ENCODE assay signal across 8 cellular contexts in genomic region chr7:98211676-98212531, GRCh38. TPM values are rescaled to one million over a fixed set of nuclear protein-coding genes. Genes with fewer than 3 reads are reported as not detected.
DNase-seq lines count a peak whose midpoint lies in the region; ATAC-seq, FAIRE-seq and TF ChIP-seq lines count a peak whose summit lies in the region.

No MANE protein-coding gene starts in this region.

- RAD21 ChIA-PET in GM12878 (lab: Charles Lee; ENCODE audit: unreplicated experiment) = no interaction called here

- H4K8ac ChIP-seq in mesenchymal stem cell (ENCODE audit: low read length) = peak overlapping the region; percentile 3

- no peak for FAIRE-seq in GM12878 (lab: Jason Lieb, UNC)

- POLR2A ChIA-PET in GM12878 (lab: Charles Lee) = interaction anchor here (0.9 kb wide), 1 partner anchor 10 kb away, joined by 3 read pairs; no protein-coding TSS in a partner anchor

- H3K4me2 ChIP-seq in GM12878 (ENCODE audit: control insufficient read depth, insufficient read depth) (peak overlapping the region; percentile 77), mesenchymal stem cell (ENCODE audit: low read length, poor library complexity, severe bottlenecking) (peak overlapping the region; percentile 85)

- H3K27me3 ChIP-seq in GM12878 (replicated peaks in 1 of 2; ENCODE audit: control insufficient read depth in 2 of 2, insufficient read depth in 2 of 2, low read length in 1 of 2) = no peaks in the 10 kb centered on the region
- H3K27me3 ChIP-seq in mesenchymal stem cell (ENCODE audit: control insufficient read depth in 1 of 2, insufficient read depth in 1 of 2, low read length in 2 of 2) = peaks cover 0 to 5% of the 10 kb centered on the region in 2 experiments

- H4K20me1 ChIP-seq in GM12878 (ENCODE audit: control insufficient read depth, insufficient read depth) = no peaks in the 10 kb centered on the region

- no peaks in the 10 kb centered on the region for H3K36me3 Mint-ChIP-seq in stimulated activated naive CD8-positive, alpha-beta T cell treated with anti-CD3 and anti-CD28 coated beads, Interleukin-15, Interleukin-2, amounts not matched to agents 100 ng/mL and 50 ng/mL, for 24 hours (ENCODE audit: low read depth)

- 74% methylated on average over 44 of the region's 49 CpGs for WGBS in GM12878 (ENCODE audit: insufficient coverage, insufficient replicate concordance, low lambda C conversion rate, missing lambda C conversion rate)
- WGBS in mesenchymal stem cell = 90% methylated on average over 49 of the region's 49 CpGs

- H3K9me3 Mint-ChIP-seq in stimulated activated naive CD8-positive, alpha-beta T cell treated with anti-CD3 and anti-CD28 coated beads, Interleukin-15, Interleukin-2, amounts not matched to agents 100 ng/mL and 50 ng/mL, for 24 hours = no peaks in the 10 kb centered on the region

- no peaks in the 10 kb centered on the region for H3K9me3 ChIP-seq in GM12878 (replicated peaks; ENCODE audit: control insufficient read depth, insufficient read depth, low read length)
- H3K9me3 ChIP-seq in mesenchymal stem cell (ENCODE audit: control insufficient read depth, low read length) = no peaks in the 10 kb centered on the region

- TF ChIP-seq RAD21 in GM12878 (IDR thresholded peaks at IDR 0.05; ENCODE audit: insufficient read depth, low read depth, low read length) = no peak

- no peak for TF ChIP-seq POLR2A in GM12878 (IDR thresholded peaks at IDR 0.05; ENCODE audit: low read depth, low read length)

- no peak for TF ChIP-seq EP300 in GM12878 (IDR thresholded peaks at IDR 0.05; ENCODE audit: borderline replicate concordance in 1 of 2, control insufficient read depth in 1 of 2, low read depth in 2 of 2, low read length in 2 of 2)

- peak overlapping the region; percentile 55 for H3K4me3 Mint-ChIP-seq in stimulated activated naive CD8-positive, alpha-beta T cell treated with anti-CD3 and anti-CD28 coated beads, Interleukin-15, Interleukin-2, amounts not matched to agents 100 ng/mL and 50 ng/mL, for 24 hours

- peak overlapping the region; percentile 44; the same call in 1 of the 2 replicates for H3K9ac ChIP-seq in GM12878 (ENCODE audit: control insufficient read depth, insufficient read depth, low read length)
- H3K9ac ChIP-seq in mesenchymal stem cell (ENCODE audit: low read length) = no peak overlapping the region

- no peak overlapping the region for H3K27ac Mint-ChIP-seq in stimulated activated naive CD8-positive, alpha-beta T cell treated with anti-CD3 and anti-CD28 coated beads, Interleukin-15, Interleukin-2, amounts not matched to agents 100 ng/mL and 50 ng/mL, for 24 hours

- no peaks in the 10 kb centered on the region for H3K27me3 Mint-ChIP-seq in stimulated activated naive CD8-positive, alpha-beta T cell treated with anti-CD3 and anti-CD28 coated beads, Interleukin-15, Interleukin-2, amounts not matched to agents 100 ng/mL and 50 ng/mL, for 24 hours

- H3K4ac ChIP-seq in mesenchymal stem cell (ENCODE audit: low read depth in 1 of 2, low read length in 2 of 2) = peak overlapping the region in 1 of 2 experiments; percentile 28

- H3K4me1 Mint-ChIP-seq in stimulated activated naive CD8-positive, alpha-beta T cell treated with anti-CD3 and anti-CD28 coated beads, Interleukin-15, Interleukin-2, amounts not matched to agents 100 ng/mL and 50 ng/mL, for 24 hours (ENCODE audit: low read depth) = no peaks in the 10 kb centered on the region

- peak overlapping the region in 1 of 2 experiments; percentile 54 for H3K23ac ChIP-seq in mesenchymal stem cell (ENCODE audit: low read length in 2 of 2)

- H3K79me1 ChIP-seq in mesenchymal stem cell (replicated peaks; ENCODE audit: low read length, poor library complexity, severe bottlenecking) = no peaks in the 10 kb centered on the region

- peak overlapping the region in 1 of 2 experiments; percentile 75 for H3K14ac ChIP-seq in mesenchymal stem cell (ENCODE audit: low read length in 2 of 2)

- H3K4me3 ChIP-seq in GM12878 = peak overlapping the region; percentile 45; the same call in 1 of the 2 replicates
- no peak overlapping the region for H3K4me3 ChIP-seq in mesenchymal stem cell (ENCODE audit: insufficient read depth in 1 of 2, low read depth in 1 of 2, low read length in 2 of 2)

- no peak overlapping the region for H3K27ac ChIP-seq in GM12878 (ENCODE audit: control insufficient read depth, insufficient read depth)
- no peak overlapping the region for H3K27ac ChIP-seq in mesenchymal stem cell (ENCODE audit: low read length, poor library complexity, severe bottlenecking)

- H3K18ac ChIP-seq in mesenchymal stem cell (ENCODE audit: low read depth in 1 of 2, low read length in 2 of 2) = peak overlapping the region in 1 of 2 experiments; percentile 42

- intact Hi-C loops in GM12878 (cut with micrococcal nuclease; ENCODE audit: unreplicated experiment) = no loop called here

- peak overlapping the region in 1 of 2 experiments; percentile 48 for H2BK12ac ChIP-seq in mesenchymal stem cell (ENCODE audit: low read length in 2 of 2)

- no peak overlapping the region for H2BK5ac ChIP-seq in mesenchymal stem cell (ENCODE audit: low read depth, low read length, poor library complexity, severe bottlenecking)

- no peak overlapping the region for H2BK120ac ChIP-seq in mesenchymal stem cell (ENCODE audit: low read depth, low read length)

- no peak for ATAC-seq in stimulated activated naive CD8-positive, alpha-beta T cell treated with anti-CD3 and anti-CD28 coated beads, Interleukin-15, Interleukin-2, amounts not matched to agents 100 U/mL and 50 U/mL, for 24 hours
- ATAC-seq in GM12878 (no peak), HG03139 (IDR thresholded peaks at IDR 0.05; ENCODE audit: unreplicated experiment) (no peak), GM18870 (IDR thresholded peaks at IDR 0.05; ENCODE audit: unreplicated experiment) (no peak)

- CTCF ChIA-PET in GM12878 (lab: Yijun Ruan, JAX) = no interaction called here

- in situ Hi-C loops in GM12878 (cut with MboI) = no loop called here

- H2AK5ac ChIP-seq in mesenchymal stem cell (ENCODE audit: low read length, severe bottlenecking) = peak overlapping the region; percentile 70

- no peak overlapping the region for H2BK15ac ChIP-seq in mesenchymal stem cell (ENCODE audit: low read depth, poor library complexity, severe bottlenecking)

- H2AFZ ChIP-seq in GM12878 (ENCODE audit: control insufficient read depth, low read depth, low read length) = no peak overlapping the region
- peak overlapping the region; percentile 68 for H2AFZ ChIP-seq in mesenchymal stem cell (ENCODE audit: low read depth, low read length)

- SMC1A ChIA-PET in GM12878 (lab: Charles Lee; ENCODE audit: uncharacterized antibody, unreplicated experiment) = no interaction called here

- TF ChIP-seq CTCF in GM12878 (IDR thresholded peaks at IDR 0.05 in 2 of 3, conservative IDR thresholded peaks at IDR 0.05 in 1 of 3; ENCODE audit: control insufficient read depth in 2 of 3, extremely low read depth in 1 of 3, insufficient read depth in 1 of 3, low read depth in 3 of 3, low read length in 3 of 3) = no peak

- no peak for DNase-seq in stimulated activated naive CD8-positive, alpha-beta T cell treated with anti-CD3 and anti-CD28 coated beads, Interleukin-15, Interleukin-2, amounts not matched to agents 100 U/mL and 50 U/mL, for 24 hours
- DNase-seq in GM12878 (ENCODE audit: low read depth, low spot score) (no peak), mesenchymal stem cell (no peak), NCI-H748 treated with DMSO at 0.1 percent for 48 hours (lab: John Stamatoyannopoulos, UW) (no peak), germinal center (ENCODE audit: low spot score) (no peak)

- no peaks in the 10 kb centered on the region for H3K36me3 ChIP-seq in GM12878 (ENCODE audit: control insufficient read depth in 2 of 2, insufficient read depth in 2 of 2, low read length in 1 of 2)
- peaks cover 7 to 33% of the 10 kb centered on the region in 2 experiments for H3K36me3 ChIP-seq in mesenchymal stem cell (ENCODE audit: control insufficient read depth in 1 of 2, insufficient read depth in 2 of 2, low read depth in 1 of 2, low read length in 2 of 2)

- H3K4me1 ChIP-seq in GM12878 (ENCODE audit: control insufficient read depth, insufficient read depth, low read length) (no peaks in the 10 kb centered on the region), mesenchymal stem cell (ENCODE audit: control insufficient read depth, insufficient read depth, low read depth, low read length) (peaks cover 16% of the 10 kb centered on the region)

- H3K79me2 ChIP-seq in GM12878 (ENCODE audit: control insufficient read depth, insufficient read depth, low read length) = no peaks in the 10 kb centered on the region

- BruUV-seq in GM12878 (replicated peaks; lab: Mats Ljungman, UMichigan) = no TSS peak

- H4K91ac ChIP-seq in mesenchymal stem cell (ENCODE audit: low read length) = no peak overlapping the region

RNA-seq across cellular contexts. Expression of gene BHLHA15, which starts 0.7 kb away (rescaled TPM):
- not detected in 2 replicates for total RNA-seq in GM12878 (2013; cell fraction: nucleolus; rRNA removed)
- total RNA-seq in GM12878 (2014; rRNA removed) = 4.2 and 5.3 TPM in 2 replicates
- 0.37 and 0.54 TPM in 2 replicates for total RNA-seq in GM12878 (2014; rRNA removed; fragmentation: Illumina TruSeq; extraction: Trizol)
- total RNA-seq in GM12878 (2021) = 2.4 and 3.0 TPM in 2 replicates
- 2.1 TPM for polyA plus RNA-seq in GM12878 (2011; ENCODE audit: low read depth)
- polyA plus RNA-seq in GM12878 (2011; rRNA removed) = not detected in 2 replicates
- not detected in 2 replicates for polyA plus RNA-seq in GM12878 (2011; cell fraction: cytosol; rRNA removed)
- polyA plus RNA-seq in GM12878 (2011; cell fraction: nucleus; rRNA removed) = not detected in 2 replicates
- polyA plus RNA-seq in GM12878 (2012) = 4.3 and 6.3 TPM in 2 replicates
- polyA plus RNA-seq in GM12878 (2014; fragmentation: Illumina TruSeq; extraction: Trizol) = not detected in 2 replicates
- polyA plus RNA-seq in GM12878 (2014; fragmentation: Nextera tagmentation; extraction: Ambion mirVana) = not detected
- 1.9 and 4.9 TPM in 2 replicates for polyA plus RNA-seq in GM12878 (2014; rRNA removed)
- 1 to 10 TPM; 2.0 to 2.9 TPM for polyA plus RNA-seq in GM12878 (2016; fragmentation: Nextera tagmentation; extraction: Ambion mirVana)
- polyA minus RNA-seq in GM12878 (2011; rRNA and poly(A)+ RNA removed) = not detected in 2 replicates
- not detected in 2 replicates for polyA minus RNA-seq in GM12878 (2011; cell fraction: cytosol; rRNA and poly(A)+ RNA removed)
- not detected in 2 replicates for polyA minus RNA-seq in GM12878 (2011; cell fraction: nucleus; rRNA and poly(A)+ RNA removed)
- 0.12 TPM for polyA plus RNA-seq in mesenchymal stem cell (2013, experiment 1 of 2)
- polyA plus RNA-seq in mesenchymal stem cell (2013, experiment 2 of 2) = 0.08 TPM

RNA-seq across cellular contexts. Expression of gene TECPR1, which starts 40.1 kb away (rescaled TPM):
- total RNA-seq in GM12878 (2013; cell fraction: nucleolus; rRNA removed) = 40.3 and 47.5 TPM in 2 replicates
- 8.5 and 11.0 TPM in 2 replicates for total RNA-seq in GM12878 (2014; rRNA removed)
- 3.2 and 5.5 TPM in 2 replicates for total RNA-seq in GM12878 (2014; rRNA removed; fragmentation: Illumina TruSeq; extraction: Trizol)
- total RNA-seq in GM12878 (2021) = 15.2 and 16.8 TPM in 2 replicates
- 2.8 TPM for polyA plus RNA-seq in GM12878 (2011; ENCODE audit: low read depth)
- polyA plus RNA-seq in GM12878 (2011; rRNA removed) = 1.5 and 2.5 TPM in 2 replicates
- 2.5 and 2.9 TPM in 2 replicates for polyA plus RNA-seq in GM12878 (2011; cell fraction: cytosol; rRNA removed)
- polyA plus RNA-seq in GM12878 (2011; cell fraction: nucleus; rRNA removed) = 9.1 and 24.7 TPM in 2 replicates
- 6.6 and 6.7 TPM in 2 replicates for polyA plus RNA-seq in GM12878 (2012)
- 2.1 and 3.2 TPM in 2 replicates for polyA plus RNA-seq in GM12878 (2014; fragmentation: Illumina TruSeq; extraction: Trizol)
- under 1 TPM; 0.26 to 0.51 TPM for polyA plus RNA-seq in GM12878 (2014; fragmentation: Nextera tagmentation; extraction: Ambion mirVana)
- 8.8 and 9.1 TPM in 2 replicates for polyA plus RNA-seq in GM12878 (2014; rRNA removed)
- 1 to 10 TPM; 5.2 to 7.4 TPM for polyA plus RNA-seq in GM12878 (2016; fragmentation: Nextera tagmentation; extraction: Ambion mirVana)
- polyA minus RNA-seq in GM12878 (2011; rRNA and poly(A)+ RNA removed) = 2.6 and 6.6 TPM in 2 replicates
- polyA minus RNA-seq in GM12878 (2011; cell fraction: cytosol; rRNA and poly(A)+ RNA removed) = 1.6 and 7.4 TPM in 2 replicates
- polyA minus RNA-seq in GM12878 (2011; cell fraction: nucleus; rRNA and poly(A)+ RNA removed) = 7.5 and 9.1 TPM in 2 replicates
- 7.4 TPM for polyA plus RNA-seq in mesenchymal stem cell (2013, experiment 1 of 2)
- polyA plus RNA-seq in mesenchymal stem cell (2013, experiment 2 of 2) = 7.4 TPM
